In genomic region chr4:108033348-108033747, GRCh38 we compare ENCODE assay signal across 19 cellular contexts. TPM values are rescaled to one million over a fixed set of nuclear protein-coding genes. Genes with fewer than 3 reads are reported as not detected.
DNase-seq lines count a peak whose midpoint lies in the region; ATAC-seq, FAIRE-seq and TF ChIP-seq lines count a peak whose summit lies in the region.
"Had no signal": no experiment of that assay in that cellular context is flagged by ENCODE, and none has a peak within 500 bp of the region (broad histone marks: within the 10 kb centered on the region; RNA-seq: fewer than 3 reads in every experiment).

No MANE protein-coding gene starts in this region.

- no peak overlapping the region for H3K27ac ChIP-seq in CD8-positive, alpha-beta T cell (ENCODE audit: low read depth, low read length)
- H3K27ac ChIP-seq in OCI-LY7 (ENCODE audit: low read depth, low read length, poor library complexity, severe bottlenecking) = peak overlapping the region; percentile 100
- H3K27ac ChIP-seq: SK-N-MC had no signal

- H3K27me3 Mint-ChIP-seq in activated CD4-positive, alpha-beta T cell treated with anti-CD3 and anti-CD28 coated beads, Interleukin-2, amount 10 ng/mL, durations not matched to agents 7 days and 5 days = no peaks in the 10 kb centered on the region
- no peaks in the 10 kb centered on the region for H3K27me3 Mint-ChIP-seq in CD8-positive, alpha-beta T cell (ENCODE audit: low read depth)
- H3K27me3 Mint-ChIP-seq in mesothelial cell of epicardium (ENCODE audit: low read depth) = no peaks in the 10 kb centered on the region

- H3K4me2 ChIP-seq in OCI-LY7 (ENCODE audit: low read length) = peak overlapping the region; percentile 90

- H3K79me2 ChIP-seq in OCI-LY7 (ENCODE audit: insufficient read depth, low read depth, low read length) = peaks cover 16% of the 10 kb centered on the region; the same call in 1 of the 2 replicates

- peak overlapping the region; percentile 5 for H3K27ac Mint-ChIP-seq in activated CD4-positive, alpha-beta T cell treated with anti-CD3 and anti-CD28 coated beads, Interleukin-2, amount 10 ng/mL, durations not matched to agents 7 days and 5 days
- peak overlapping the region; percentile 38 for H3K27ac Mint-ChIP-seq in CD8-positive, alpha-beta T cell
- no peak overlapping the region for H3K27ac Mint-ChIP-seq in mesothelial cell of epicardium

- no peak for FAIRE-seq in GM12891 (lab: Jason Lieb, UNC)
- FAIRE-seq: GM12878, H1 had no signal

- TF ChIP-seq CTCF in CD8-positive, alpha-beta T cell (IDR thresholded peaks at IDR 0.05) = no peak
- no peak for TF ChIP-seq CTCF in OCI-LY7 (conservative IDR thresholded peaks at IDR 0.05; ENCODE audit: low read length)
- no peak for TF ChIP-seq CTCF in mesothelial cell of epicardium (IDR thresholded peaks at IDR 0.05; ENCODE audit: unreplicated experiment)

- H3K9me2 ChIP-seq in OCI-LY7 (ENCODE audit: insufficient read depth, low read length) = no peaks in the 10 kb centered on the region

- peaks cover 3% of the 10 kb centered on the region for H3K9me3 Mint-ChIP-seq in activated CD4-positive, alpha-beta T cell treated with anti-CD3 and anti-CD28 coated beads, Interleukin-2, amount 10 ng/mL, durations not matched to agents 7 days and 5 days
- no peaks in the 10 kb centered on the region for H3K9me3 Mint-ChIP-seq in CD8-positive, alpha-beta T cell
- no peaks in the 10 kb centered on the region for H3K9me3 Mint-ChIP-seq in mesothelial cell of epicardium

- DNase-seq in activated CD4-positive, alpha-beta T cell treated with anti-CD3 and anti-CD28 coated beads, Interleukin-2, amount 10 ng/mL, durations not matched to agents 7 days and 5 days = no peak
- no peak for DNase-seq in activated CD4-positive, alpha-beta T cell treated with anti-CD3 and anti-CD28 coated beads for 48 hours
- DNase-seq in CD8-positive, alpha-beta T cell = no peak
- DNase-seq in OCI-LY7 (ENCODE audit: low spot score) (peak; percentile 50), left ventricle myocardium superior (no peak), NCI-H2171 treated with DMSO at 0.1 percent for 48 hours (lab: John Stamatoyannopoulos, UW) (no peak), GM12891 (ENCODE audit: insufficient read length, low spot score) (no peak), mesothelial cell of epicardium (ENCODE audit: low spot score in 2 of 2, unreplicated experiment in 2 of 2) (no peak)
- DNase-seq: 8988T, EL, KG1, NCI-H1417 treated with DMSO at 0.1 percent for 48 hours, NCI-H187 treated with DMSO at 0.1 percent for 48 hours, NCI-H226, NCI-H524 treated with DMSO at 0.1 percent for 48 hours had no signal

- peak overlapping the region; percentile 22; the same call in 1 of the 2 replicates for H2AFZ ChIP-seq in OCI-LY7 (ENCODE audit: low read length)

- H3K4me3 ChIP-seq in CD8-positive, alpha-beta T cell (ENCODE audit: low read depth, low read length) = no peak overlapping the region
- peak overlapping the region; percentile 8 for H3K4me3 ChIP-seq in OCI-LY7 (ENCODE audit: low read depth, low read length, poor library complexity, severe bottlenecking)
- H3K4me3 ChIP-seq: GM12878, SK-N-MC had no signal

- no peak for TF ChIP-seq POLR2A in GM12891 (IDR thresholded peaks at IDR 0.05; ENCODE audit: low read depth, low read length)

- no peaks in the 10 kb centered on the region for H3K27me3 ChIP-seq in CD8-positive, alpha-beta T cell (ENCODE audit: insufficient read depth, low read length)

- ATAC-seq in CD8-positive, alpha-beta T cell = no peak
- peak; percentile 63 for ATAC-seq in left ventricle myocardium superior
- ATAC-seq: GM12878, Panc1 had no signal

- CTCF ChIA-PET in activated CD4-positive, alpha-beta T cell treated with anti-CD3 and anti-CD28 coated beads, Interleukin-2, amount 10 ng/mL, durations not matched to agents 7 days and 5 days (lab: Charles Lee) = interaction anchor here (1.2 to 2.9 kb wide), 2 partner anchors 14 to 92 kb away, joined by 3 to 15 read pairs; no protein-coding TSS in a partner anchor
- CTCF ChIA-PET in CD8-positive, alpha-beta T cell (lab: Charles Lee) = interaction anchor here (1.3 to 1.6 kb wide), 3 partner anchors 13 to 539 kb away, joined by 3 to 5 read pairs (median 4); no protein-coding TSS in a partner anchor
- CTCF ChIA-PET in OCI-LY7 (lab: Charles Lee; ENCODE audit: unreplicated experiment) = no interaction called here

- peaks cover 88% of the 10 kb centered on the region for H3K4me1 Mint-ChIP-seq in activated CD4-positive, alpha-beta T cell treated with anti-CD3 and anti-CD28 coated beads, Interleukin-2, amount 10 ng/mL, durations not matched to agents 7 days and 5 days
- peaks cover 81% of the 10 kb centered on the region for H3K4me1 Mint-ChIP-seq in CD8-positive, alpha-beta T cell (ENCODE audit: low read depth)
- no peaks in the 10 kb centered on the region for H3K4me1 Mint-ChIP-seq in mesothelial cell of epicardium

- no peaks in the 10 kb centered on the region for H3K36me3 ChIP-seq in CD8-positive, alpha-beta T cell (ENCODE audit: insufficient read depth, low read length)
- H3K36me3 ChIP-seq in OCI-LY7 (ENCODE audit: insufficient read depth, low read length) = peaks cover 54% of the 10 kb centered on the region

- peaks cover 85% of the 10 kb centered on the region for H3K4me1 ChIP-seq in CD8-positive, alpha-beta T cell (ENCODE audit: insufficient read depth, low read length)
- peaks cover 98% of the 10 kb centered on the region for H3K4me1 ChIP-seq in OCI-LY7 (ENCODE audit: insufficient read depth, low read length, poor library complexity, severe bottlenecking)

- BruUV-seq in OCI-LY7 (replicated peaks; lab: Mats Ljungman, UMichigan) = no TSS peak

- POLR2A ChIA-PET in activated CD4-positive, alpha-beta T cell treated with anti-CD3 and anti-CD28 coated beads, Interleukin-2, amount 10 ng/mL, durations not matched to agents 7 days and 5 days (lab: Charles Lee) = no interaction called here
- POLR2A ChIA-PET in CD8-positive, alpha-beta T cell (lab: Charles Lee) = interaction anchor here (0.8 to 1.2 kb wide), 2 partner anchors 13 to 66 kb away, joined by 3 read pairs; no protein-coding TSS in a partner anchor
- POLR2A ChIA-PET in OCI-LY7 (lab: Charles Lee) = interaction anchor here (0.6 to 13.4 kb wide), 9 partner anchors 10 to 532 kb away, joined by 3 to 205 read pairs (median 4); partner anchors contain the start of gene LEF1

- H3K36me3 Mint-ChIP-seq in activated CD4-positive, alpha-beta T cell treated with anti-CD3 and anti-CD28 coated beads, Interleukin-2, amount 10 ng/mL, durations not matched to agents 7 days and 5 days (ENCODE audit: low read depth) = peaks cover 51% of the 10 kb centered on the region
- H3K36me3 Mint-ChIP-seq in CD8-positive, alpha-beta T cell = peaks cover 11% of the 10 kb centered on the region
- H3K36me3 Mint-ChIP-seq in mesothelial cell of epicardium = peaks cover 34% of the 10 kb centered on the region

- H4K20me1 ChIP-seq in OCI-LY7 (ENCODE audit: insufficient read depth, low read length) = no peaks in the 10 kb centered on the region

- H3K4me3 Mint-ChIP-seq in activated CD4-positive, alpha-beta T cell treated with anti-CD3 and anti-CD28 coated beads, Interleukin-2, amount 10 ng/mL, durations not matched to agents 7 days and 5 days = no peak overlapping the region
- no peak overlapping the region for H3K4me3 Mint-ChIP-seq in CD8-positive, alpha-beta T cell
- H3K4me3 Mint-ChIP-seq in mesothelial cell of epicardium = no peak overlapping the region

- intact Hi-C loops in CD8-positive, alpha-beta T cell (cut with DNase I, micrococcal nuclease) = loop anchor here (2.0 to 10.0 kb wide), 6 partner anchors 19 to 479 kb away; no protein-coding TSS in a partner anchor
- intact Hi-C loops in OCI-LY7 (cut with micrococcal nuclease; ENCODE audit: unreplicated experiment) = loop anchor here (5.0 kb wide), 1 partner anchor 324 kb away; no protein-coding TSS in a partner anchor
- intact Hi-C loops in left ventricle myocardium superior (cut with micrococcal nuclease) = no loop called here

- no peaks in the 10 kb centered on the region for H3K9me3 ChIP-seq in CD8-positive, alpha-beta T cell (ENCODE audit: low read length)
- H3K9me3 ChIP-seq in OCI-LY7 (ENCODE audit: low read length) = peaks cover 10% of the 10 kb centered on the region; the same call in 1 of the 2 replicates

TF ChIP-seq in GM12891, 5 proteins besides CTCF, POLR2A, EP300 and RAD21:
- TF ChIP-seq PAX5 (IDR thresholded peaks at IDR 0.05; ENCODE audit: insufficient read depth, low read length, severe bottlenecking) = no peak
- no peak for TF ChIP-seq SPI1 (IDR thresholded peaks at IDR 0.05; ENCODE audit: low read depth, low read length)

RNA-seq across cellular contexts. Expression of gene HADH, which starts 43.7 kb away (rescaled TPM):
- 10 to 100 TPM; 68.1 to 73.1 TPM for total RNA-seq in activated CD4-positive, alpha-beta T cell treated with anti-CD3 and anti-CD28 coated beads, Interleukin-2, amount 10 ng/mL, durations not matched to agents 7 days and 5 days
- 10 to 100 TPM in 1 of 2 experiments, 1 to 10 TPM in 1; 9.6 to 10.9 TPM for total RNA-seq in CD8-positive, alpha-beta T cell
- 31.2 and 32.3 TPM in 2 replicates for total RNA-seq in OCI-LY7 (2014; rRNA removed; shearing (Covaris generic))
- total RNA-seq in OCI-LY7 (2022) (78.7 and 87.8 TPM in 2 replicates), left ventricle myocardium superior (252 TPM), mesothelial cell of epicardium (48.8 to 51.9 TPM (median 50.7 TPM) in 3 replicates)
- 34.6 TPM for polyA plus RNA-seq in GM12891 (2012; ENCODE audit: low read depth, missing spikeins)
